Comparison of ENCODE assay signal across 8 cellular contexts in the genomic region with DNA sequence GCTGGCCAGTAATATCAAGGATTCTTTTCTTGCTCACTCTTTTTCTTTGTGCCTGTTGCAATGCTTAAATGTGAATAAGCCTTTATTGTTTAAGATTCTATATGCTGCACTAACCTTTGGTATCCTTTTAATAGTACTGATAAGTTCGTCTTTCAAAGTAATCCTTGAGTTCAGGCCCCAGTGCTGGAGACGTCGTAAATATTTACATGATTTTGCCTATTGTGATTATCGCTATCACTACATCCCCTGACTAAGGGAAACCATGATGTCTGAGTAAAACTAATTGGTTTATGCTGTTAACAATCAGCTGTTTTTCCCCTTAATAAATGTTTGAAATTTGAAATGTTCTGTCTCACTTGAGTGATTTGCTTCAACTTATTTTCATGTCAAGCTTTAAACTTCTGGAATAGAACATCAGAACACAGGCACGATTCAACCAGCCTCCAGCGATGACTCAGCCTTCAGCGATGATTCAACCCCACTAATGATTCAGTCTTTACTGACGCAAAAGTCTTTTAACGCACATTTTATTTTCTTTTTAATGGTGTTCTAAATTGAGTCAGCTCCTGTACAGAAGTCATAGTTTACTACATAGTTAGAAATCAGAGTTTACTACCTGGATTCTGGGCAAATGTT. TPM values are rescaled to one million over a fixed set of nuclear protein-coding genes. Genes with fewer than 3 reads are reported as not detected.
DNase-seq lines count a peak whose midpoint lies in the region; ATAC-seq and TF ChIP-seq lines count a peak whose summit lies in the region.

No MANE protein-coding gene starts in this region.

- peak overlapping the region; percentile 61 for H3K4me3 Mint-ChIP-seq in MCF 10A (ENCODE audit: unreplicated experiment)

- no peak overlapping the region for H2AK5ac ChIP-seq in neuronal stem cell (ENCODE audit: low read depth, low read length)

- no peak overlapping the region for H4K91ac ChIP-seq in neuronal stem cell (ENCODE audit: low read depth, low read length, poor library complexity)

- H3K23ac ChIP-seq in neuronal stem cell (ENCODE audit: low read depth, low read length, poor library complexity) = no peak overlapping the region

- H3K9me3 Mint-ChIP-seq in MCF 10A (ENCODE audit: unreplicated experiment) = no peaks in the 10 kb centered on the region

- H2BK12ac ChIP-seq in neuronal stem cell (ENCODE audit: low read length) = no peak overlapping the region

- H3K27ac ChIP-seq in breast epithelium (no peak overlapping the region), psoas muscle (peak overlapping the region; percentile 53), neuronal stem cell (replicated peaks; ENCODE audit: low read length) (no peak overlapping the region)

- H3K4me1 ChIP-seq in breast epithelium (no peaks in the 10 kb centered on the region), psoas muscle (peaks cover 27% of the 10 kb centered on the region), neuronal stem cell (ENCODE audit: control insufficient read depth in 2 of 2, insufficient read depth in 1 of 2, low read depth in 1 of 2, low read length in 2 of 2) (peaks cover 0 to 7% of the 10 kb centered on the region in 2 donors)

- no peak overlapping the region for H2BK120ac ChIP-seq in neuronal stem cell (ENCODE audit: low read depth, low read length)

- no peak overlapping the region for H3K9ac ChIP-seq in neuronal stem cell (ENCODE audit: low read depth, low read length, poor library complexity)

- H2BK15ac ChIP-seq in neuronal stem cell (ENCODE audit: low read length) = no peak overlapping the region

- POLR2A ChIA-PET in MCF 10A (lab: Yijun Ruan, JAX) = interaction anchor here (0.6 to 2.3 kb wide), 25 partner anchors 9 to 1733 kb away, joined by 3 to 27 read pairs (median 4); no protein-coding TSS in a partner anchor

- WGBS in psoas muscle, 3 donors = 64 to 83% (median 67%) methylated on average over 9 of the region's 9 CpGs
- no CpG with 5 or more reads among the region's 9 CpGs for WGBS in neuronal stem cell (ENCODE audit: extremely low coverage in 2 of 2, insufficient read length in 2 of 2, insufficient replicate concordance in 1 of 2), 2 donors

- no peaks in the 10 kb centered on the region for H3K79me1 ChIP-seq in neuronal stem cell (ENCODE audit: low read depth, low read length)

- peaks cover 38% of the 10 kb centered on the region for H3K4me1 Mint-ChIP-seq in MCF 10A (ENCODE audit: insufficient read depth, unreplicated experiment)

- peak; percentile 91 for DNase-seq in MCF 10A (ENCODE audit: unreplicated experiment)
- no peak for DNase-seq in breast epithelium (ENCODE audit: low spot score in 2 of 2)
- DNase-seq in activated CD4-positive, alpha-beta T cell treated with anti-CD3 and anti-CD28 coated beads, Interleukin-2, amount 50 U/mL, for 48 hours = peak; percentile 71 to 75
- peak; percentile 93 for DNase-seq in epidermal melanocyte (ENCODE audit: insufficient read length, low spot score)
- DNase-seq in psoas muscle = peak in 1 of 2 donors; percentile 23
- no peak for DNase-seq in central memory CD4-positive, alpha-beta T cell
- no peak for DNase-seq in neuronal stem cell (ENCODE audit: low spot score)

- CTCF ChIA-PET in MCF 10A (lab: Yijun Ruan, JAX) = interaction anchor here (0.7 to 6.4 kb wide), 8 partner anchors 10 to 439 kb away, joined by 3 to 66 read pairs (median 4); no protein-coding TSS in a partner anchor

- intact Hi-C loops in MCF 10A (cut with micrococcal nuclease) = no loop called here
- intact Hi-C loops in breast epithelium (cut with DNase I; ENCODE audit: low total_unique reads) = no loop called here
- intact Hi-C loops in psoas muscle (cut with DNase I) = no loop called here

- ATAC-seq in psoas muscle (peak in 2 of 4 donors; percentile 55), HG02571 (IDR thresholded peaks at IDR 0.05; ENCODE audit: unreplicated experiment) (no peak)

- no peak overlapping the region for H2AFZ ChIP-seq in neuronal stem cell (ENCODE audit: low read length)

- H3K36me3 Mint-ChIP-seq in MCF 10A (ENCODE audit: insufficient read depth, unreplicated experiment) = peaks cover 5% of the 10 kb centered on the region

- H3K14ac ChIP-seq in neuronal stem cell (ENCODE audit: low read length) = no peak overlapping the region

- TF ChIP-seq CTCF in MCF 10A (IDR thresholded peaks at IDR 0.05; ENCODE audit: unreplicated experiment) = no peak
- no peak for TF ChIP-seq CTCF in breast epithelium (IDR thresholded peaks at IDR 0.05)
- no peak for TF ChIP-seq CTCF in psoas muscle (IDR thresholded peaks at IDR 0.05)

- H3K27ac Mint-ChIP-seq in MCF 10A (ENCODE audit: low read depth, unreplicated experiment) = peak overlapping the region; percentile 85

- H3K4ac ChIP-seq in neuronal stem cell (ENCODE audit: low read length) = no peak overlapping the region

- H3K4me3 ChIP-seq in breast epithelium = no peak overlapping the region
- peak overlapping the region; percentile 35 for H3K4me3 ChIP-seq in psoas muscle
- H3K4me3 ChIP-seq in neuronal stem cell (ENCODE audit: low read length in 2 of 2) = no peak overlapping the region

- H2BK5ac ChIP-seq in neuronal stem cell (ENCODE audit: low read length) = no peak overlapping the region

- BruUV-seq in MCF 10A (replicated peaks; lab: Mats Ljungman, UMichigan) = TSS peak; percentile 82

- no peak overlapping the region for H3K4me2 ChIP-seq in neuronal stem cell (ENCODE audit: insufficient read depth, low read length, poor library complexity, severe bottlenecking)

- H3K9me3 ChIP-seq in breast epithelium (no peaks in the 10 kb centered on the region), psoas muscle (no peaks in the 10 kb centered on the region), neuronal stem cell (replicated peaks in 1 of 2; ENCODE audit: control insufficient read depth in 2 of 2, insufficient read depth in 1 of 2, low read depth in 1 of 2, low read length in 2 of 2) (no peaks in the 10 kb centered on the region)

- no peak overlapping the region for H3K18ac ChIP-seq in neuronal stem cell (ENCODE audit: low read length)

- H3K36me3 ChIP-seq in breast epithelium = no peaks in the 10 kb centered on the region
- peaks cover 4 to 41% of the 10 kb centered on the region in 2 donors for H3K36me3 ChIP-seq in psoas muscle (ENCODE audit: insufficient read depth in 1 of 2, low read depth in 1 of 2)
- no peaks in the 10 kb centered on the region for H3K36me3 ChIP-seq in neuronal stem cell (replicated peaks in 1 of 2; ENCODE audit: control insufficient read depth in 2 of 2, insufficient read depth in 2 of 2, low read length in 2 of 2)

- H3K27me3 Mint-ChIP-seq in MCF 10A (ENCODE audit: insufficient read depth, unreplicated experiment) = no peaks in the 10 kb centered on the region

- TF ChIP-seq POLR2A in breast epithelium (IDR thresholded peaks at IDR 0.05) = no peak

- H3K27me3 ChIP-seq in breast epithelium = no peaks in the 10 kb centered on the region
- no peaks in the 10 kb centered on the region for H3K27me3 ChIP-seq in psoas muscle (ENCODE audit: insufficient read depth in 3 of 3, low read length in 2 of 3)
- peaks cover 0 to 23% (median 14%) of the 10 kb centered on the region in 3 experiments for H3K27me3 ChIP-seq in neuronal stem cell (ENCODE audit: control insufficient read depth in 3 of 3, insufficient read depth in 3 of 3, low read depth in 1 of 3, low read length in 3 of 3)

- no peak overlapping the region for H4K8ac ChIP-seq in neuronal stem cell (ENCODE audit: low read depth, low read length)

RNA-seq across cellular contexts. Expression of a gene that starts 3.9 kb away (rescaled TPM):
- total RNA-seq in MCF 10A (2022) (42.5 and 55.8 TPM in 2 replicates), breast epithelium (10 to 100 TPM; 39.7 to 55.8 (median 41.4) TPM), psoas muscle (10 to 100 TPM; 31.3 to 62.9 (median 45.6) TPM)
- polyA plus RNA-seq in psoas muscle = 100 to 1,000 TPM in 1 of 3 donors, 10 to 100 TPM in 2; 54.4 to 184 (median 60.8) TPM
- polyA plus RNA-seq in neuronal stem cell (2013, experiment 1 of 2) = 12.0 TPM
- 11.9 TPM for polyA plus RNA-seq in neuronal stem cell (2013, experiment 2 of 2)

RNA-seq across cellular contexts. Expression of a gene that starts 20.1 kb away (rescaled TPM):
- total RNA-seq in MCF 10A (2022) = 45.1 and 60.1 TPM in 2 replicates
- 10 to 100 TPM; 14.9 to 26.2 (median 18.4) TPM for total RNA-seq in breast epithelium
- total RNA-seq in psoas muscle = 10 to 100 TPM in 3 of 4 donors, 1 to 10 TPM in 1; 6.3 to 23.2 (median 17.2) TPM
- 10 to 100 TPM; 10.0 to 22.1 (median 14.6) TPM for polyA plus RNA-seq in psoas muscle
- polyA plus RNA-seq in neuronal stem cell (2013, experiment 1 of 2) = 14.5 TPM
- polyA plus RNA-seq in neuronal stem cell (2013, experiment 2 of 2) = 14.7 TPM

Comparison
In these comparisons a context has a peak if more than half of its experiments do, and no peak if none do; other contexts are left out.
1. DNase-seq: peak in MCF 10A (single experiment), activated CD4-positive, alpha-beta T cell treated with anti-CD3 and anti-CD28 coated beads, Interleukin-2, amount 50 U/mL, for 48 hours (2 of 2) and epidermal melanocyte (single experiment); none in breast epithelium (0 of 2), central memory CD4-positive, alpha-beta T cell (single experiment) and neuronal stem cell (single experiment).